In the genomic region with DNA sequence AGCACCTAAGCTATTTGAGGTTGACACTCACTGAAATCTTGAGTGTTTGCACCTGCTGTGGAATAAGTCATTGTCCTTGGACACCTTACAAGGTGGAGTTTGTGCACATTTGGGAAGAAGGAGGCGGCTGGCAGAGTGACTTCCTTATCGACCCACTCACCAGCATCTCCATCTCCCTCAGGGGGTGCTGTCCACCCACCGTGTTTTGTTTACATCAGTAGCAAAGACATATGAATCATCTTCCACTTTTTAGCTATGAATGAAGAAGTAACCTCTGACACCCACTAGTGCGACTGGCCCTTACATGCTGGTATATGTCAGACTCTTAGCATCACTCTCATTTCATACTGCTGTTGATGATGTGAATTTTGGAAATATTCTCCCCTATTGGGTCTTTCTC, we compare ENCODE assay signal across 8 cellular contexts.
DNase-seq lines count a peak whose midpoint lies in the region; ATAC-seq and TF ChIP-seq lines count a peak whose summit lies in the region.

No MANE protein-coding gene starts in this region.

- no peak for TF ChIP-seq CTCF in prostate gland (IDR thresholded peaks at IDR 0.05)

- WGBS in prostate gland: 72% methylated on average over 4 of the region's 4 CpGs

- DNase-seq in LHCN-M2 (ENCODE audit: low read depth) (peak; percentile 45), memory B cell (ENCODE audit: low spot score in 2 of 2) (no peak), NCI-H187 (lab: John Stamatoyannopoulos, UW) (no peak), 8988T (no peak), KG1 (lab: John Stamatoyannopoulos, UW) (no peak), prostate gland (ENCODE audit: low spot score) (no peak)
- DNase-seq in activated T-helper 9 cell treated with anti-CD3 and anti-CD28 coated beads, Interleukin-2, amount 50 U/mL, for 16 hours (ENCODE audit: low read depth): peak; percentile 29

- H3K27ac Mint-ChIP-seq in memory B cell: no peak overlapping the region

- H3K4me3 Mint-ChIP-seq in memory B cell: peak overlapping the region; percentile 83

- no peak overlapping the region for H3K4me3 ChIP-seq in prostate gland

- intact Hi-C loops in prostate gland (cut with DNase I): no loop called here

- H3K27me3 Mint-ChIP-seq in memory B cell: no peaks in the 10 kb centered on the region

- no peaks in the 10 kb centered on the region for H3K36me3 ChIP-seq in prostate gland

- no peak for TF ChIP-seq POLR2A in prostate gland (IDR thresholded peaks at IDR 0.05)

- no peaks in the 10 kb centered on the region for H3K9me3 ChIP-seq in prostate gland

- no peaks in the 10 kb centered on the region for H3K36me3 Mint-ChIP-seq in memory B cell

- no peaks in the 10 kb centered on the region for H3K27me3 ChIP-seq in prostate gland (replicated peaks; ENCODE audit: insufficient read depth)

- ATAC-seq in GM19351 (IDR thresholded peaks at IDR 0.05; ENCODE audit: unreplicated experiment): peak; percentile 56
- ATAC-seq in memory B cell (ENCODE audit: low read depth): peak; percentile 51

- no peak overlapping the region for H3K27ac ChIP-seq in prostate gland

- no peaks in the 10 kb centered on the region for H3K4me1 ChIP-seq in prostate gland (replicated peaks)

- H3K4me1 Mint-ChIP-seq in memory B cell: peaks cover 18% of the 10 kb centered on the region

- H3K9me3 Mint-ChIP-seq in memory B cell: no peaks in the 10 kb centered on the region

Comparison
In these comparisons a context has a peak if more than half of its experiments do, and no peak if none do; other contexts are left out.
1. DNase-seq: peak in LHCN-M2 (single experiment) and activated T-helper 9 cell treated with anti-CD3 and anti-CD28 coated beads, Interleukin-2, amount 50 U/mL, for 16 hours (single experiment); none in memory B cell (0 of 2), NCI-H187 (0 of 2), 8988T (single experiment), KG1 (single experiment) and prostate gland (single experiment).